23 cellular contexts compared by ENCODE assay signal in the genomic region with DNA sequence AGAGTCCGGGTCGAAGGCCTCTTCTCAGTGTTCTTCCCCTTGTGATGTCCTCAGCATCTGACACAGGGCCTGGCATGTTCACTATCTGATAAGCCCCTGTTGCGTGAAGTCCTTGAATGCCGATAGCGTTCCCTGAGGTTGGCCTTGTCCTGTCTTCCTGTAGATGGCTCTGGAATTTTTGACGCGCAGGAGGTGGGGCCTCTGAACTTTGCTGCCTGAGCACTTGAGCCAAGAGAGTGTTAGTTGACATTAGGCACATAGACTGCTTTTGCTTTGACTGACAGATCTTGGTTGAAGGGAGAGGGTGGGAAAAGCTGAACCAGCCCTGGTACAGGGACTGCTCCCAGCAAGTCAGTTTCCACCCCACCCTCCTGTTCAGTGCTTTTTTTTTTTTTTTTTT. TPM values are rescaled to one million over a fixed set of nuclear protein-coding genes. Genes with fewer than 3 reads are reported as not detected.
A peak's percentile ranks its signal among the peaks of the same experiment; 100 is the strongest.
DNase-seq lines count a peak whose midpoint lies in the region; ATAC-seq and TF ChIP-seq lines count a peak whose summit lies in the region.
"Had no signal": no experiment of that assay in that cellular context is flagged by ENCODE, and none has a peak within 500 bp of the region (broad histone marks: within the 10 kb centered on the region; RNA-seq: fewer than 3 reads in every experiment).

No MANE protein-coding gene starts in this region.

- peak; percentile 43 for ATAC-seq in left lung
- no peak for ATAC-seq in upper lobe of left lung (ENCODE audit: low FRiP score in 2 of 2)
- ATAC-seq: activated T-helper 17 cell treated with anti-CD3 and anti-CD28 coated beads, Interleukin-2, amount 50 U/mL, for 72 hours; foreskin keratinocyte had no signal

- H3K27me3 ChIP-seq in adrenal gland (no peaks in the 10 kb centered on the region), esophagus muscularis mucosa (no peaks in the 10 kb centered on the region), left lung (no peaks in the 10 kb centered on the region), spleen (replicated peaks in 1 of 7) (no peaks in the 10 kb centered on the region), upper lobe of left lung (no peaks in the 10 kb centered on the region), dorsolateral prefrontal cortex (no peaks in the 10 kb centered on the region)
- H3K27me3 ChIP-seq: ascending aorta, foreskin keratinocyte had no signal

- TF ChIP-seq EP300 in esophagus muscularis mucosa (IDR thresholded peaks at IDR 0.05) (no peak), upper lobe of left lung (IDR thresholded peaks at IDR 0.05) (no peak)

- peaks cover 37 to 85% of the 10 kb centered on the region in 2 donors for H3K4me1 ChIP-seq in adrenal gland (replicated peaks in 1 of 2)
- peaks cover 75 to 97% (median 90%) of the 10 kb centered on the region in 4 donors for H3K4me1 ChIP-seq in esophagus muscularis mucosa
- H3K4me1 ChIP-seq in left lung = peaks cover 12 to 18% of the 10 kb centered on the region in 2 donors
- H3K4me1 ChIP-seq in spleen = peaks cover 17 to 76% (median 47%) of the 10 kb centered on the region in 6 donors
- H3K4me1 ChIP-seq in upper lobe of left lung = peaks cover 4 to 17% (median 9%) of the 10 kb centered on the region in 4 donors
- H3K4me1 ChIP-seq: foreskin keratinocyte had no signal

- H3K36me3 ChIP-seq in adrenal gland (replicated peaks in 1 of 2) = no peaks in the 10 kb centered on the region
- H3K36me3 ChIP-seq in esophagus muscularis mucosa = no peaks in the 10 kb centered on the region
- H3K36me3 ChIP-seq in left lung = no peaks in the 10 kb centered on the region
- no peaks in the 10 kb centered on the region for H3K36me3 ChIP-seq in spleen
- no peaks in the 10 kb centered on the region for H3K36me3 ChIP-seq in upper lobe of left lung
- H3K36me3 ChIP-seq: ascending aorta had no signal

- 40 to 65% (median 41%) methylated on average over 3 to 7 of the region's 7 CpGs for WGBS in adrenal gland, 4 donors
- WGBS in esophagus muscularis mucosa = 84% methylated on average over 7 of the region's 7 CpGs
- WGBS in spleen, 5 donors = 78 to 86% (median 79%) methylated on average over 5 to 7 of the region's 7 CpGs
- WGBS in upper lobe of left lung, 2 donors = 68 to 75% methylated on average over 7 of the region's 7 CpGs

- DNase-seq in adrenal gland = peak; percentile 77 to 93 (median 91)
- DNase-seq in esophagus muscularis mucosa (ENCODE audit: extremely low spot score) = no peak
- no peak for DNase-seq in left lung
- DNase-seq in spleen = no peak
- no peak for DNase-seq in GOT3 (lab: John Stamatoyannopoulos, UW)
- no peak for DNase-seq in upper lobe of left lung
- no peak for DNase-seq in dorsolateral prefrontal cortex
- DNase-seq: activated CD4-positive, alpha-beta T cell treated with anti-CD3 and anti-CD28 coated beads for 1 hour; CD4-positive, alpha-beta T cell; effector memory CD4-positive, alpha-beta T cell; EL; foreskin keratinocyte; H7; hypothalamus; NCI-H1092; NCI-H1930; NCI-H2227 treated with DMSO at 0.1 percent for 48 hours; stimulated activated CD4-positive, alpha-beta T cell treated with anti-CD3 and anti-CD28 coated beads, Interleukin-4, amount 100 ng/mL, for 4 hours; stimulated activated naive CD4-positive, alpha-beta T cell treated with Interleukin-2 at 50 U/mL for 16 hours had no signal

- no peaks in the 10 kb centered on the region for H3K9me3 ChIP-seq in adrenal gland (replicated peaks in 1 of 3)
- H3K9me3 ChIP-seq in esophagus muscularis mucosa = no peaks in the 10 kb centered on the region
- no peaks in the 10 kb centered on the region for H3K9me3 ChIP-seq in left lung
- H3K9me3 ChIP-seq in spleen = no peaks in the 10 kb centered on the region
- H3K9me3 ChIP-seq in upper lobe of left lung = no peaks in the 10 kb centered on the region
- H3K9me3 ChIP-seq: ascending aorta had no signal

- H3K27ac ChIP-seq in adrenal gland (peak overlapping the region in 4 of 5 donors; percentile 16 to 74 (median 53)), esophagus muscularis mucosa (replicated peaks in 1 of 4) (peak overlapping the region; percentile 71 to 85 (median 81)), left lung (no peak overlapping the region), spleen (peak overlapping the region in 6 of 8 donors; percentile 11 to 68 (median 54)), upper lobe of left lung (no peak overlapping the region), dorsolateral prefrontal cortex (no peak overlapping the region)
- H3K27ac ChIP-seq: ascending aorta, foreskin keratinocyte, SK-N-MC had no signal

- H3K4me3 ChIP-seq in adrenal gland (no peak overlapping the region), esophagus muscularis mucosa (no peak overlapping the region), left lung (no peak overlapping the region), spleen (no peak overlapping the region), upper lobe of left lung (no peak overlapping the region), dorsolateral prefrontal cortex (no peak overlapping the region)
- H3K4me3 ChIP-seq: ascending aorta, SK-N-MC had no signal

- intact Hi-C loops in adrenal gland (cut with DNase I) (loop anchor here in 1 of 2 donors (10.0 kb wide), 1 partner anchor 103 kb away; no protein-coding TSS in a partner anchor), esophagus muscularis mucosa (cut with DNase I) (no loop called here), left lung (cut with DNase I) (no loop called here), spleen (cut with DNase I; ENCODE audit: low total_unique reads) (no loop called here), dorsolateral prefrontal cortex (cut with DNase I) (loop anchor here in 1 of 2 donors (10.0 kb wide), 1 partner anchor 57 kb away; the partner anchor contains the start of gene LDLRAD4)

- TF ChIP-seq POLR2A in adrenal gland (IDR thresholded peaks at IDR 0.05) (peak in 1 of 2 donors; percentile 26), esophagus muscularis mucosa (IDR thresholded peaks at IDR 0.05; ENCODE audit: low read depth) (no peak), spleen (IDR thresholded peaks at IDR 0.05) (peak in 1 of 3 donors; percentile 39), upper lobe of left lung (IDR thresholded peaks at IDR 0.05) (no peak)

- TF ChIP-seq CTCF in adrenal gland (IDR thresholded peaks at IDR 0.05) (no peak), esophagus muscularis mucosa (IDR thresholded peaks at IDR 0.05) (no peak), left lung (IDR thresholded peaks at IDR 0.05) (no peak), spleen (IDR thresholded peaks at IDR 0.05 in 8 of 11, conservative IDR thresholded peaks at IDR 0.05 in 3 of 11) (no peak), upper lobe of left lung (IDR thresholded peaks at IDR 0.05) (no peak), dorsolateral prefrontal cortex (IDR thresholded peaks at IDR 0.05 in 54 of 56, conservative IDR thresholded peaks at IDR 0.05 in 2 of 56; ENCODE audit: low read depth in 1 of 56, partially characterized antibody in 56 of 56) (no peak)

RNA-seq across cellular contexts. Expression of gene LDLRAD4, which starts 53.0 kb away (rescaled TPM):
- total RNA-seq in adrenal gland (10 to 100 TPM; 26.1 to 64.5 (median 47.7) TPM), esophagus muscularis mucosa (10 to 100 TPM; 20.4 to 40.4 (median 35.3) TPM), left lung (10 to 100 TPM; 22.6 to 26.6 TPM), spleen (10 to 100 TPM; 34.2 to 80.8 (median 57.8) TPM), upper lobe of left lung (10 to 100 TPM; 19.5 to 26.6 (median 24.4) TPM), dorsolateral prefrontal cortex (100 to 1,000 TPM in 75 of 120 experiments, 10 to 100 TPM in 45; 71.8 to 184 (median 104) TPM)
- polyA plus RNA-seq in adrenal gland (10 to 100 TPM in 1 of 3 donors, 1 to 10 TPM in 2; 3.9 to 16.6 (median 8.9) TPM), spleen (1 to 10 TPM; 4.5 to 6.2 (median 5.2) TPM)
- total RNA-seq: foreskin keratinocyte, LHCN-M2 had no signal
- polyA plus RNA-seq: foreskin keratinocyte had no signal

Comparison
In these comparisons a context has a peak if more than half of its experiments do, and no peak if none do; other contexts are left out.
1. DNase-seq: peak in adrenal gland (7 of 7); none in esophagus muscularis mucosa (single experiment), left lung (0 of 2), spleen (single experiment), GOT3 (single experiment), upper lobe of left lung (0 of 2) and dorsolateral prefrontal cortex (0 of 10).
2. H3K27ac ChIP-seq: peak in adrenal gland (4 of 5), esophagus muscularis mucosa (4 of 4) and spleen (6 of 8); none in left lung (0 of 2), upper lobe of left lung (0 of 4) and dorsolateral prefrontal cortex (0 of 59).